ENCODE assay signal across 21 cellular contexts in the genomic region with DNA sequence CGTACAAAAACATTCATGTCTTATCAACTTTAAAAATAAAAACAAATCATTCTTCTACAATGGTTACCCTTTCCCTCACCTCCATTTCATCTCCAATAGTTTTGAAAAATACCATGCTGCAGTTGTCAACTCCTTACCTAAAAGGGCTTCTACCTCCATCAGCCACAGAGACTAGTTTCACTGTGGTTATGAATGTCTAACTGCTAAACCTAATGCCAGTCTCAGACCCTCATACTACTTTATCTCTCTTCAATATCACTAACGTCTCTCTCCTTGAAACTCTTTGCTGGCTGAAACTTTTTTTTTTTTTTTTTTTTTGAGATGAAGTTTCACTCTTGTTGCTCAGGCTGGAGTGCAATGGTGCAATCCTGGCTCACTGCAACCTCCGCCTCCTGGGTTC. TPM values are rescaled to one million over a fixed set of nuclear protein-coding genes. Genes with fewer than 3 reads are reported as not detected.
DNase-seq lines count a peak whose midpoint lies in the region; ATAC-seq lines count a peak whose summit lies in the region.
"Had no signal": no experiment of that assay in that cellular context is flagged by ENCODE, and none has a peak within 500 bp of the region (broad histone marks: within the 10 kb centered on the region; RNA-seq: fewer than 3 reads in every experiment).

No MANE protein-coding gene starts in this region.

- intact Hi-C loops in activated T-helper 2 cell treated with anti-CD3 and anti-CD28 coated beads, Interferon-gamma antibody, Interleukin-2, Interleukin-4, amounts not matched to agents 10 μg/mL and 5 μg/mL and 100 μg/mL, durations not matched to agents 14 hours and 24 hours and 36 hours (cut with micrococcal nuclease): no loop called here

- H3K27ac Mint-ChIP-seq in activated naive CD4-positive, alpha-beta T cell treated with anti-CD3 and anti-CD28 coated beads, Interleukin-2, amount 50 U/mL, for 72 hours: no peak overlapping the region
- no peak overlapping the region for H3K27ac Mint-ChIP-seq in activated T-helper 2 cell treated with anti-CD3 and anti-CD28 coated beads, Interferon-gamma antibody, Interleukin-2, Interleukin-4, amounts not matched to agents 10 μg/mL and 5 μg/mL and 100 μg/mL, durations not matched to agents 14 hours and 24 hours and 36 hours
- H3K27ac Mint-ChIP-seq: H9; IgD-negative memory B cell; naive thymus-derived CD4-positive, alpha-beta T cell had no signal

- peak; percentile 49 to 57 for ATAC-seq in activated naive CD4-positive, alpha-beta T cell treated with anti-CD3 and anti-CD28 coated beads, Interleukin-2, amount 50 U/mL, for 72 hours
- ATAC-seq in GM19463 (IDR thresholded peaks at IDR 0.05; ENCODE audit: unreplicated experiment) (peak; percentile 63), HG03159 (IDR thresholded peaks at IDR 0.05; ENCODE audit: unreplicated experiment) (peak; percentile 85), HG03469 (IDR thresholded peaks at IDR 0.05; ENCODE audit: unreplicated experiment) (no peak)
- ATAC-seq: left cardiac atrium; naive thymus-derived CD4-positive, alpha-beta T cell; Right ventricle myocardium inferior had no signal

- H3K4me1 Mint-ChIP-seq in activated T-helper 2 cell treated with anti-CD3 and anti-CD28 coated beads, Interferon-gamma antibody, Interleukin-2, Interleukin-4, amounts not matched to agents 10 μg/mL and 5 μg/mL and 100 μg/mL, durations not matched to agents 14 hours and 24 hours and 36 hours (ENCODE audit: low read depth): no peaks in the 10 kb centered on the region
- H3K4me1 Mint-ChIP-seq: H9 had no signal

- no peaks in the 10 kb centered on the region for H3K9me3 Mint-ChIP-seq in activated naive CD4-positive, alpha-beta T cell treated with anti-CD3 and anti-CD28 coated beads, Interleukin-2, amount 50 U/mL, for 72 hours
- H3K9me3 Mint-ChIP-seq in activated T-helper 2 cell treated with anti-CD3 and anti-CD28 coated beads, Interferon-gamma antibody, Interleukin-2, Interleukin-4, amounts not matched to agents 10 μg/mL and 5 μg/mL and 100 μg/mL, durations not matched to agents 14 hours and 24 hours and 36 hours: no peaks in the 10 kb centered on the region
- H3K9me3 Mint-ChIP-seq: H9, IgD-negative memory B cell had no signal

- H3K27me3 Mint-ChIP-seq in activated T-helper 2 cell treated with anti-CD3 and anti-CD28 coated beads, Interferon-gamma antibody, Interleukin-2, Interleukin-4, amounts not matched to agents 10 μg/mL and 5 μg/mL and 100 μg/mL, durations not matched to agents 14 hours and 24 hours and 36 hours (ENCODE audit: low read depth): no peaks in the 10 kb centered on the region
- H3K27me3 Mint-ChIP-seq: IgD-negative memory B cell had no signal

- H3K4me3 Mint-ChIP-seq in activated T-helper 2 cell treated with anti-CD3 and anti-CD28 coated beads, Interferon-gamma antibody, Interleukin-2, Interleukin-4, amounts not matched to agents 10 μg/mL and 5 μg/mL and 100 μg/mL, durations not matched to agents 14 hours and 24 hours and 36 hours (ENCODE audit: low read depth): no peak overlapping the region
- H3K4me3 Mint-ChIP-seq: H9; IgD-negative memory B cell; naive thymus-derived CD4-positive, alpha-beta T cell had no signal

- no peak for DNase-seq in activated naive CD4-positive, alpha-beta T cell treated with anti-CD3 and anti-CD28 coated beads, Interleukin-2, amount 50 U/mL, for 72 hours (ENCODE audit: low spot score in 2 of 2)
- no peak for DNase-seq in activated naive CD4-positive, alpha-beta T cell treated with anti-CD3 and anti-CD28 coated beads, Interleukin-2, amount 50 U/mL, for 16 hours
- no peak for DNase-seq in activated effector memory CD4-positive, alpha-beta T cell treated with Interleukin-2 at 50 U/mL for 16 hours
- no peak for DNase-seq in glomerular visceral epithelial cell (ENCODE audit: extremely low spot score)
- no peak for DNase-seq in activated T-helper 2 cell treated with anti-CD3 and anti-CD28 coated beads, Interferon-gamma antibody, Interleukin-2, Interleukin-4, amounts not matched to agents 10 μg/mL and 5 μg/mL and 100 μg/mL, durations not matched to agents 14 hours and 24 hours and 36 hours (ENCODE audit: low spot score)
- DNase-seq: activated CD4-positive, alpha-beta T cell treated with anti-CD3 and anti-CD28 coated beads for 1 hour; activated gamma-delta T cell; amygdala; dermis blood vessel endothelial cell; H9; head of caudate nucleus; left cardiac atrium; MM.1S; naive thymus-derived CD4-positive, alpha-beta T cell; NCI-H1694 treated with DMSO at 0.1 percent for 48 hours; stimulated activated CD4-positive, alpha-beta T cell treated with anti-CD3 and anti-CD28 coated beads, Interleukin-4, amount 100 ng/mL, for 4 hours had no signal

- H3K36me3 Mint-ChIP-seq in activated naive CD4-positive, alpha-beta T cell treated with anti-CD3 and anti-CD28 coated beads, Interleukin-2, amount 50 U/mL, for 72 hours: no peaks in the 10 kb centered on the region
- no peaks in the 10 kb centered on the region for H3K36me3 Mint-ChIP-seq in activated T-helper 2 cell treated with anti-CD3 and anti-CD28 coated beads, Interferon-gamma antibody, Interleukin-2, Interleukin-4, amounts not matched to agents 10 μg/mL and 5 μg/mL and 100 μg/mL, durations not matched to agents 14 hours and 24 hours and 36 hours (ENCODE audit: low read depth)
- H3K36me3 Mint-ChIP-seq: IgD-negative memory B cell had no signal

RNA-seq across cellular contexts. Expression of a gene that starts 27.1 kb away (rescaled TPM):
- total RNA-seq in activated naive CD4-positive, alpha-beta T cell treated with anti-CD3 and anti-CD28 coated beads, Interleukin-2, amount 50 U/mL, for 72 hours: 1 to 10 TPM; 4.9 to 7.7 TPM
- total RNA-seq in activated T-helper 2 cell treated with anti-CD3 and anti-CD28 coated beads, Interferon-gamma antibody, Interleukin-2, Interleukin-4, amounts not matched to agents 10 μg/mL and 5 μg/mL and 100 μg/mL, durations not matched to agents 14 hours and 24 hours and 36 hours: 5.2 and 5.4 TPM in 2 replicates

RNA-seq across cellular contexts. Expression of a gene that starts 28.4 kb away (rescaled TPM):
- 100 to 1,000 TPM; 159 to 166 TPM for total RNA-seq in activated naive CD4-positive, alpha-beta T cell treated with anti-CD3 and anti-CD28 coated beads, Interleukin-2, amount 50 U/mL, for 72 hours
- 124 and 127 TPM in 2 replicates for total RNA-seq in activated T-helper 2 cell treated with anti-CD3 and anti-CD28 coated beads, Interferon-gamma antibody, Interleukin-2, Interleukin-4, amounts not matched to agents 10 μg/mL and 5 μg/mL and 100 μg/mL, durations not matched to agents 14 hours and 24 hours and 36 hours
